In the genomic region with DNA sequence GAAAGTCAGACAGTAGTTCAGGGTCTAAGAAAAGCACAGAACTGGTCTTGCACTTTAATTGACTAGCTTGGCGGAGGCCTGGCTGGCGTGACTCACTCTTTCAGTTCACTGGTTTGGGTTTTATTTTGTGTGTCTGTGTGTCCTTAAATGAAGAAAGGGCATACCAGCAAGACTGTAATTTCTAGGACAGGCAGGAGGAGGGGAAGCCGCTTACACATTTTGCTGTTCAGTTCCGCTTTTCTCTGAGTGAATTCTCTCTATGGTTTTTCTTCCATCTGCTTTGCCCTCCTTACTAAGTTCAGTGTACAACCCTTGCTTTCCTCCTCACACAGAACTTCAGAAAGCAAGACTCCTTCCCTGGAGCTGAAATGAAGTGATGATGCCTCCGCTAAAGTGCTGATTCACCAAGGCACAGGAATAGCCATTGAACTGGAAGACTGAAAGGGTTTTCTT, we compare ENCODE assay signal across 1 cellular context.
A peak's percentile ranks its signal among the peaks of the same experiment; 100 is the strongest.
TF ChIP-seq lines count a peak whose summit lies in the region.

No MANE protein-coding gene starts in this region.

TF ChIP-seq in GM12878, 131 proteins besides CTCF, POLR2A, EP300 and RAD21 (continued from another document and continues in another):
- TF ChIP-seq RELB (IDR thresholded peaks at IDR 0.05; ENCODE audit: low read depth) (peak; percentile 61), SPI1 (IDR thresholded peaks at IDR 0.05; ENCODE audit: borderline replicate concordance, insufficient read depth, low read depth, low read length) (peak; percentile 99), FOXK2 (IDR thresholded peaks at IDR 0.05) (no peak), KDM1A (IDR thresholded peaks at IDR 0.05; ENCODE audit: borderline replicate concordance) (no peak), POLR2AphosphoS2 (IDR thresholded peaks at IDR 0.05; ENCODE audit: low read depth, low read length) (no peak), MYB (IDR thresholded peaks at IDR 0.05; ENCODE audit: borderline replicate concordance, low read depth, low read length) (no peak), EED (IDR thresholded peaks at IDR 0.05; ENCODE audit: low read depth) (peak; percentile 85), SREBF1 (IDR thresholded peaks at IDR 0.05; ENCODE audit: low read length) (no peak), TCF3 (IDR thresholded peaks at IDR 0.05; ENCODE audit: borderline replicate concordance, insufficient read depth, low read depth, low read length) (0 out of 2 replicates have a peak, but pooled peaks have one; percentile 48), ZNF217 (IDR thresholded peaks at IDR 0.05) (no peak), TAF1 (IDR thresholded peaks at IDR 0.05; ENCODE audit: borderline replicate concordance, low read depth, low read length) (peak; percentile 62; the same call in 1 of the 2 replicates), ZNF384 (IDR thresholded peaks at IDR 0.05; ENCODE audit: borderline replicate concordance, low read depth, low read length) (no peak), ZNF592 (IDR thresholded peaks at IDR 0.05) (peak; percentile 76), CEBPZ (IDR thresholded peaks at IDR 0.05; ENCODE audit: low read depth, low read length) (no peak), SIX5 (IDR thresholded peaks at IDR 0.05; ENCODE audit: low read depth, low read length, severe bottlenecking) (no peak), ATF2 (IDR thresholded peaks at IDR 0.05; ENCODE audit: low read length) (peak; percentile 85), HDGF (IDR thresholded peaks at IDR 0.05) (no peak; the same call in 1 of the 2 replicates), TCF7 (IDR thresholded peaks at IDR 0.05; ENCODE audit: borderline replicate concordance) (peak; percentile 71), FOS (IDR thresholded peaks at IDR 0.05; ENCODE audit: borderline replicate concordance, extremely low read depth, insufficient read length) (no peak), SMAD1 (IDR thresholded peaks at IDR 0.05; ENCODE audit: low read depth, partially characterized antibody) (no peak), CBX5 (IDR thresholded peaks at IDR 0.05; ENCODE audit: low read depth) (peak; percentile 94), PAX8 (IDR thresholded peaks at IDR 0.05) (no peak), GATAD2B (conservative IDR thresholded peaks at IDR 0.05; ENCODE audit: low read depth) (0 out of 2 replicates have a peak, but pooled peaks have one; percentile 67), BACH1 (IDR thresholded peaks at IDR 0.05; ENCODE audit: borderline replicate concordance) (peak; percentile 55; the same call in 1 of the 2 replicates), JUND (IDR thresholded peaks at IDR 0.05; ENCODE audit: low read depth, low read length) (0 out of 2 replicates have a peak, but pooled peaks have one; percentile 14), NR2C2 (IDR thresholded peaks at IDR 0.05; ENCODE audit: borderline replicate concordance, control insufficient read depth, insufficient read length, low read depth) (no peak), CBX3 (IDR thresholded peaks at IDR 0.05; ENCODE audit: borderline replicate concordance, low read depth) (no peak), SP1 (IDR thresholded peaks at IDR 0.05; ENCODE audit: low read depth, low read length) (peak; percentile 64), GABPA (IDR thresholded peaks at IDR 0.05; ENCODE audit: low read depth) (peak; percentile 30; the same call in 1 of the 2 replicates), CEBPB (IDR thresholded peaks at IDR 0.05; ENCODE audit: borderline replicate concordance in 1 of 2, low read depth in 2 of 2, low read length in 2 of 2) (no peak), SIN3A (IDR thresholded peaks at IDR 0.05; ENCODE audit: low read depth, low read length) (no peak), BHLHE40 (IDR thresholded peaks at IDR 0.05; ENCODE audit: borderline replicate concordance in 1 of 2, low read depth in 2 of 2, low read length in 1 of 2) (peak; percentile 50; a peak in 1 of 4 replicates)
- TF ChIP-seq, protein P1, sequence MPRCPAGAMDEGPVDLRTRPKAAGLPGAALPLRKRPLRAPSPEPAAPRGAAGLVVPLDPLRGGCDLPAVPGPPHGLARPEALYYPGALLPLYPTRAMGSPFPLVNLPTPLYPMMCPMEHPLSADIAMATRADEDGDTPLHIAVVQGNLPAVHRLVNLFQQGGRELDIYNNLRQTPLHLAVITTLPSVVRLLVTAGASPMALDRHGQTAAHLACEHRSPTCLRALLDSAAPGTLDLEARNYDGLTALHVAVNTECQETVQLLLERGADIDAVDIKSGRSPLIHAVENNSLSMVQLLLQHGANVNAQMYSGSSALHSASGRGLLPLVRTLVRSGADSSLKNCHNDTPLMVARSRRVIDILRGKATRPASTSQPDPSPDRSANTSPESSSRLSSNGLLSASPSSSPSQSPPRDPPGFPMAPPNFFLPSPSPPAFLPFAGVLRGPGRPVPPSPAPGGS (IDR thresholded peaks at IDR 0.05; ENCODE audit: borderline replicate concordance, insufficient read depth, low read depth, low read length, poor library complexity, severe bottlenecking): peak; percentile 89
- TF ChIP-seq, protein P2, sequence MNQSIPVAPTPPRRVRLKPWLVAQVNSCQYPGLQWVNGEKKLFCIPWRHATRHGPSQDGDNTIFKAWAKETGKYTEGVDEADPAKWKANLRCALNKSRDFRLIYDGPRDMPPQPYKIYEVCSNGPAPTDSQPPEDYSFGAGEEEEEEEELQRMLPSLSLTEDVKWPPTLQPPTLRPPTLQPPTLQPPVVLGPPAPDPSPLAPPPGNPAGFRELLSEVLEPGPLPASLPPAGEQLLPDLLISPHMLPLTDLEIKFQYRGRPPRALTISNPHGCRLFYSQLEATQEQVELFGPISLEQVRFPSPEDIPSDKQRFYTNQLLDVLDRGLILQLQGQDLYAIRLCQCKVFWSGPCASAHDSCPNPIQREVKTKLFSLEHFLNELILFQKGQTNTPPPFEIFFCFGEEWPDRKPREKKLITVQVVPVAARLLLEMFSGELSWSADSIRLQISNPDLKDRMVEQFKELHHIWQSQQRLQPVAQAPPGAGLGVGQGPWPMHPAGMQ (IDR thresholded peaks at IDR 0.05; ENCODE audit: borderline replicate concordance): no peak
- TF ChIP-seq, protein P3, sequence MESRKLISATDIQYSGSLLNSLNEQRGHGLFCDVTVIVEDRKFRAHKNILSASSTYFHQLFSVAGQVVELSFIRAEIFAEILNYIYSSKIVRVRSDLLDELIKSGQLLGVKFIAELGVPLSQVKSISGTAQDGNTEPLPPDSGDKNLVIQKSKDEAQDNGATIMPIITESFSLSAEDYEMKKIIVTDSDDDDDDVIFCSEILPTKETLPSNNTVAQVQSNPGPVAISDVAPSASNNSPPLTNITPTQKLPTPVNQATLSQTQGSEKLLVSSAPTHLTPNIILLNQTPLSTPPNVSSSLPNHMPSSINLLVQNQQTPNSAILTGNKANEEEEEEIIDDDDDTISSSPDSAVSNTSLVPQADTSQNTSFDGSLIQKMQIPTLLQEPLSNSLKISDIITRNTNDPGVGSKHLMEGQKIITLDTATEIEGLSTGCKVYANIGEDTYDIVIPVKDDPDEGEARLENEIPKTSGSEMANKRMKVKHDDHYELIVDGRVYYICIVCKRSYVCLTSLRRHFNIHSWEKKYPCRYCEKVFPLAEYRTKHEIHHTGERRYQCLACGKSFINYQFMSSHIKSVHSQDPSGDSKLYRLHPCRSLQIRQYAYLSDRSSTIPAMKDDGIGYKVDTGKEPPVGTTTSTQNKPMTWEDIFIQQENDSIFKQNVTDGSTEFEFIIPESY (IDR thresholded peaks at IDR 0.05): no peak; the same call in 1 of the 2 replicates
- TF ChIP-seq, protein P4, sequence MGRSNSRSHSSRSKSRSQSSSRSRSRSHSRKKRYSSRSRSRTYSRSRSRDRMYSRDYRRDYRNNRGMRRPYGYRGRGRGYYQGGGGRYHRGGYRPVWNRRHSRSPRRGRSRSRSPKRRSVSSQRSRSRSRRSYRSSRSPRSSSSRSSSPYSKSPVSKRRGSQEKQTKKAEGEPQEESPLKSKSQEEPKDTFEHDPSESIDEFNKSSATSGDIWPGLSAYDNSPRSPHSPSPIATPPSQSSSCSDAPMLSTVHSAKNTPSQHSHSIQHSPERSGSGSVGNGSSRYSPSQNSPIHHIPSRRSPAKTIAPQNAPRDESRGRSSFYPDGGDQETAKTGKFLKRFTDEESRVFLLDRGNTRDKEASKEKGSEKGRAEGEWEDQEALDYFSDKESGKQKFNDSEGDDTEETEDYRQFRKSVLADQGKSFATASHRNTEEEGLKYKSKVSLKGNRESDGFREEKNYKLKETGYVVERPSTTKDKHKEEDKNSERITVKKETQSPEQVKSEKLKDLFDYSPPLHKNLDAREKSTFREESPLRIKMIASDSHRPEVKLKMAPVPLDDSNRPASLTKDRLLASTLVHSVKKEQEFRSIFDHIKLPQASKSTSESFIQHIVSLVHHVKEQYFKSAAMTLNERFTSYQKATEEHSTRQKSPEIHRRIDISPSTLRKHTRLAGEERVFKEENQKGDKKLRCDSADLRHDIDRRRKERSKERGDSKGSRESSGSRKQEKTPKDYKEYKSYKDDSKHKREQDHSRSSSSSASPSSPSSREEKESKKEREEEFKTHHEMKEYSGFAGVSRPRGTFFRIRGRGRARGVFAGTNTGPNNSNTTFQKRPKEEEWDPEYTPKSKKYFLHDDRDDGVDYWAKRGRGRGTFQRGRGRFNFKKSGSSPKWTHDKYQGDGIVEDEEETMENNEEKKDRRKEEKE (IDR thresholded peaks at IDR 0.05): no peak
